1 cellular context compared by ENCODE assay signal in the genomic region with DNA sequence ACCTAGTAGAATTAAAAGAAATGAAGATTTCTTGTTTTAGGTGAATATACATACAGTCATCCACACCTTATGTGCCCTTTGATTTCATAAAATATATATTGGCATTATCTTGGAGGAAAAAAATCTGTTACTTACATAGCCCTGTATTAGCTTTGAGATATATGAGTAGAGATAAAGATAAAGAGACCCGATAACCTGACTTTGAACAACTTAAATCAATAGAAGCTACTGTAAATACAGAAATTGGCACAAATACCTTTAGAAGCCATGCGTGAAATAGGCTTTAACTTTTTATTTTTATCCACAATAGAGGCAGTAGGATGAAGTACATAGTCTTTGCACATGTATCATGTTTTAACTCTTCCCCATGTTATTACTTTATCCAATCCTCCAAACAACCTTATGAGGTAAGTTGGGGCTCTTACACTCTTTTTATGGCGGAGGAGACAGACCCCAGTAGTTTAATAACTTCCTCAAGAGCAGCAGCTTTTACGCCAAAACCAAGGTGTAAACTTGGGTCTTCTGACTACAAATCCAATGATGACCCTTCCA.
TF ChIP-seq lines count a peak whose summit lies in the region.

No MANE protein-coding gene starts in this region.

TF ChIP-seq in HepG2, 621 proteins besides CTCF, POLR2A, EP300 and RAD21:
- TF ChIP-seq, protein P1, sequence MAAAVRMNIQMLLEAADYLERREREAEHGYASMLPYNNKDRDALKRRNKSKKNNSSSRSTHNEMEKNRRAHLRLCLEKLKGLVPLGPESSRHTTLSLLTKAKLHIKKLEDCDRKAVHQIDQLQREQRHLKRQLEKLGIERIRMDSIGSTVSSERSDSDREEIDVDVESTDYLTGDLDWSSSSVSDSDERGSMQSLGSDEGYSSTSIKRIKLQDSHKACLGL (CRISPR knock-in tag; IDR thresholded peaks at IDR 0.05) = no peak
- TF ChIP-seq CAMTA2 (CRISPR knock-in tag; IDR thresholded peaks at IDR 0.05; ENCODE audit: borderline replicate concordance) (no peak), ZNF598 (CRISPR knock-in tag; IDR thresholded peaks at IDR 0.05; ENCODE audit: borderline replicate concordance) (no peak), SAP130 (CRISPR knock-in tag; IDR thresholded peaks at IDR 0.05; ENCODE audit: low read depth) (no peak), ZNF644 (CRISPR knock-in tag; IDR thresholded peaks at IDR 0.05; ENCODE audit: low read depth) (no peak), ZSCAN29 (CRISPR knock-in tag; conservative IDR thresholded peaks at IDR 0.05) (no peak), NFE2 (CRISPR knock-in tag; IDR thresholded peaks at IDR 0.05) (no peak), RORA (CRISPR knock-in tag; IDR thresholded peaks at IDR 0.05) (no peak), ZNF558 (CRISPR knock-in tag; IDR thresholded peaks at IDR 0.05; ENCODE audit: borderline replicate concordance) (no peak), ZNF24 (IDR thresholded peaks at IDR 0.05) (no peak), ZNF670 (CRISPR knock-in tag; IDR thresholded peaks at IDR 0.05; ENCODE audit: borderline replicate concordance) (no peak), ZNF678 (CRISPR knock-in tag; IDR thresholded peaks at IDR 0.05) (no peak), ZNF230 (CRISPR knock-in tag; IDR thresholded peaks at IDR 0.05) (no peak), ZNF34 (CRISPR knock-in tag; IDR thresholded peaks at IDR 0.05; ENCODE audit: borderline replicate concordance) (no peak), ZNF674 (CRISPR knock-in tag; IDR thresholded peaks at IDR 0.05; ENCODE audit: low read depth) (no peak), ZNF33B (CRISPR knock-in tag; IDR thresholded peaks at IDR 0.05) (no peak), KMT2A (CRISPR knock-in tag; IDR thresholded peaks at IDR 0.05) (no peak), STAG1 (CRISPR knock-in tag; IDR thresholded peaks at IDR 0.05) (no peak)
- TF ChIP-seq, protein P2, sequence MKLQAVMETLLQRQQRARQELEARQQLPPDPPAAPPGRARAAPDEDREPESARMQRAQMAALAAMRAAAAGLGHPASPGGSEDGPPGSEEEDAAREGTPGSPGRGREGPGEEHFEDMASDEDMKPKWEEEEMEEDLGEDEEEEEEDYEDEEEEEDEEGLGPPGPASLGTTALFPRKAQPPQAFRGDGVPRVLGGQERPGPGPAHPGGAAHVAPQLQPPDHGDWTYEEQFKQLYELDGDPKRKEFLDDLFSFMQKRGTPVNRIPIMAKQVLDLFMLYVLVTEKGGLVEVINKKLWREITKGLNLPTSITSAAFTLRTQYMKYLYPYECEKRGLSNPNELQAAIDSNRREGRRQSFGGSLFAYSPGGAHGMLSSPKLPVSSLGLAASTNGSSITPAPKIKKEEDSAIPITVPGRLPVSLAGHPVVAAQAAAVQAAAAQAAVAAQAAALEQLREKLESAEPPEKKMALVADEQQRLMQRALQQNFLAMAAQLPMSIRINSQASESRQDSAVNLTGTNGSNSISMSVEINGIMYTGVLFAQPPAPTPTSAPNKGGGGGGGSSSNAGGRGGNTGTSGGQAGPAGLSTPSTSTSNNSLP (IDR thresholded peaks at IDR 0.05; ENCODE audit: low read depth, low read length) = no peak
- TF ChIP-seq, protein P3, sequence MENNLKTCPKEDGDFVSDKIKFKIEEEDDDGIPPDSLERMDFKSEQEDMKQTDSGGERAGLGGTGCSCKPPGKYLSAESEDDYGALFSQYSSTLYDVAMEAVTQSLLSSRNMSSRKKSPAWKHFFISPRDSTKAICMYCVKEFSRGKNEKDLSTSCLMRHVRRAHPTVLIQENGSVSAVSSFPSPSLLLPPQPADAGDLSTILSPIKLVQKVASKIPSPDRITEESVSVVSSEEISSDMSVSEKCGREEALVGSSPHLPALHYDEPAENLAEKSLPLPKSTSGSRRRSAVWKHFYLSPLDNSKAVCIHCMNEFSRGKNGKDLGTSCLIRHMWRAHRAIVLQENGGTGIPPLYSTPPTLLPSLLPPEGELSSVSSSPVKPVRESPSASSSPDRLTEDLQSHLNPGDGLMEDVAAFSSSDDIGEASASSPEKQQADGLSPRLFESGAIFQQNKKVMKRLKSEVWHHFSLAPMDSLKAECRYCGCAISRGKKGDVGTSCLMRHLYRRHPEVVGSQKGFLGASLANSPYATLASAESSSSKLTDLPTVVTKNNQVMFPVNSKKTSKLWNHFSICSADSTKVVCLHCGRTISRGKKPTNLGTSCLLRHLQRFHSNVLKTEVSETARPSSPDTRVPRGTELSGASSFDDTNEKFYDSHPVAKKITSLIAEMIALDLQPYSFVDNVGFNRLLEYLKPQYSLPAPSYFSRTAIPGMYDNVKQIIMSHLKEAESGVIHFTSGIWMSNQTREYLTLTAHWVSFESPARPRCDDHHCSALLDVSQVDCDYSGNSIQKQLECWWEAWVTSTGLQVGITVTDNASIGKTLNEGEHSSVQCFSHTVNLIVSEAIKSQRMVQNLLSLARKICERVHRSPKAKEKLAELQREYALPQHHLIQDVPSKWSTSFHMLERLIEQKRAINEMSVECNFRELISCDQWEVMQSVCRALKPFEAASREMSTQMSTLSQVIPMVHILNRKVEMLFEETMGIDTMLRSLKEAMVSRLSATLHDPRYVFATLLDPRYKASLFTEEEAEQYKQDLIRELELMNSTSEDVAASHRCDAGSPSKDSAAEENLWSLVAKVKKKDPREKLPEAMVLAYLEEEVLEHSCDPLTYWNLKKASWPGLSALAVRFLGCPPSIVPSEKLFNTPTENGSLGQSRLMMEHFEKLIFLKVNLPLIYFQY (CRISPR knock-in tag; IDR thresholded peaks at IDR 0.05; ENCODE audit: borderline replicate concordance) = no peak
